ENCODE assay signal across 8 cellular contexts in genomic region chr19:5627395-5627904, GRCh38. TPM values are rescaled to one million over a fixed set of nuclear protein-coding genes. Genes with fewer than 3 reads are reported as not detected.
DNase-seq lines count a peak whose midpoint lies in the region; ATAC-seq and TF ChIP-seq lines count a peak whose summit lies in the region.

No MANE protein-coding gene starts in this region.

- no peaks in the 10 kb centered on the region for H3K27me3 Mint-ChIP-seq in T-cell

- in situ Hi-C loops in GM13976 (cut with MboI; ENCODE audit: low sequenced_read_pairs, unreplicated experiment): no loop called here

- H3K4me1 ChIP-seq in ovary (ENCODE audit: insufficient read depth): peaks cover 24% of the 10 kb centered on the region

- H3K36me3 Mint-ChIP-seq in T-cell: peaks cover 44% of the 10 kb centered on the region

- H3K36me3 ChIP-seq in ovary: no peaks in the 10 kb centered on the region

- ATAC-seq in T-cell (replicated peaks in 1 of 4) (no peak), GM18868 (IDR thresholded peaks at IDR 0.05; ENCODE audit: unreplicated experiment) (no peak), HG03280 (IDR thresholded peaks at IDR 0.05; ENCODE audit: unreplicated experiment) (no peak)

- no peak overlapping the region for H3K27ac ChIP-seq in ovary

- H3K4me1 Mint-ChIP-seq in T-cell: peaks cover 78 to 88% (median 82%) of the 10 kb centered on the region in 3 donors

- intact Hi-C loops in ovary (cut with DNase I): loop anchor here in 2 of 4 donors (5.0 to 10.0 kb wide), 2 partner anchors 50 to 57 kb away; partner anchors contain the start of genes HSD11B1L (in 1 of the 2) and MICOS13 (in 1 of the 2)

- 60 to 66% (median 62%) methylated on average over 6 of the region's 6 CpGs for WGBS in ovary, 3 donors

- H3K27ac Mint-ChIP-seq in T-cell: peak overlapping the region; percentile 74

- DNase-seq in GM13976 (ENCODE audit: low spot score): peak; percentile 73
- DNase-seq in T-cell: peak in 7 of 34 experiments; percentile 5 to 50 (median 18)
- DNase-seq in erythroblast (lab: John Stamatoyannopoulos, UW): peak; percentile 75 to 77
- peak; percentile 27 for DNase-seq in putamen (ENCODE audit: low spot score)
- DNase-seq in effector CD8-positive, alpha-beta T cell (lab: John Stamatoyannopoulos, UW): no peak
- DNase-seq in ovary: no peak

- no peak for TF ChIP-seq CTCF in GM13976 (IDR thresholded peaks at IDR 0.05; ENCODE audit: borderline replicate concordance, control extremely low read depth, extremely low read depth, insufficient read depth, missing control alignments)
- no peak for TF ChIP-seq CTCF in ovary (IDR thresholded peaks at IDR 0.05)

- TF ChIP-seq POLR2A in erythroblast (IDR thresholded peaks at IDR 0.05; ENCODE audit: low read length): no peak
- no peak for TF ChIP-seq POLR2A in ovary (IDR thresholded peaks at IDR 0.05)

- H3K4me3 Mint-ChIP-seq in T-cell: peak overlapping the region in 2 of 3 donors; percentile 33 to 35

- CTCF ChIA-PET in T-cell (lab: Charles Lee): no interaction called here

- no peaks in the 10 kb centered on the region for H3K27me3 ChIP-seq in ovary

- TF ChIP-seq EP300 in ovary (IDR thresholded peaks at IDR 0.05): no peak

- no peaks in the 10 kb centered on the region for H3K9me3 ChIP-seq in ovary

- H3K4me3 ChIP-seq in ovary: no peak overlapping the region

- POLR2A ChIA-PET in T-cell (lab: Charles Lee): no interaction called here

- no peaks in the 10 kb centered on the region for H3K9me3 Mint-ChIP-seq in T-cell

RNA-seq across cellular contexts. Expression of gene SAFB, which starts 4.6 kb away (rescaled TPM):
- total RNA-seq in T-cell (100 to 1,000 TPM; 164 to 203 (median 195) TPM), ovary (100 to 1,000 TPM in 1 of 7 donors, 10 to 100 TPM in 6; 66.9 to 108 (median 88.7) TPM)
- 10 to 100 TPM; 64.1 to 72.5 TPM for polyA plus RNA-seq in ovary

RNA-seq across cellular contexts. Expression of gene SAFB2, which starts 4.9 kb away (rescaled TPM):
- total RNA-seq in T-cell (100 to 1,000 TPM; 222 to 253 (median 237) TPM), ovary (100 to 1,000 TPM in 5 of 7 donors, 10 to 100 TPM in 2; 51.3 to 173 (median 109) TPM)
- 100 to 1,000 TPM in 1 of 2 donors, 10 to 100 TPM in 1; 74.5 to 107 TPM for polyA plus RNA-seq in ovary

RNA-seq across cellular contexts. Expression of gene MICOS13, which starts 52.9 kb away (rescaled TPM):
- total RNA-seq in T-cell (10 to 100 TPM; 29.3 to 64.5 (median 57.0) TPM), ovary (10 to 100 TPM; 25.7 to 48.7 (median 44.2) TPM)
- polyA plus RNA-seq in ovary: 10 to 100 TPM in 1 of 2 donors, 1 to 10 TPM in 1; 5.2 to 47.3 TPM

RNA-seq across cellular contexts. Expression of gene HSD11B1L, which starts 53.4 kb away (rescaled TPM):
- total RNA-seq in T-cell: 1 to 10 TPM; 3.2 to 6.1 (median 4.4) TPM
- 10 to 100 TPM in 2 of 7 donors, 1 to 10 TPM in 5; 3.1 to 20.7 (median 8.5) TPM for total RNA-seq in ovary
- 10 to 100 TPM in 1 of 2 donors, 1 to 10 TPM in 1; 3.5 to 10.6 TPM for polyA plus RNA-seq in ovary

RNA-seq across cellular contexts. Expression of gene TINCR, which starts 59.7 kb away (rescaled TPM):
- total RNA-seq in T-cell: 1 to 10 TPM in 4 of 5 donors, under 1 TPM in 1; 0.66 to 2.7 (median 1.9) TPM
- total RNA-seq in ovary: 1 to 10 TPM in 2 of 7 donors, under 1 TPM in 5; 0.11 to 3.4 (median 0.48) TPM
- under 1 TPM; 0.18 to 0.35 TPM for polyA plus RNA-seq in ovary

Comparison
In these comparisons a context has a peak if more than half of its experiments do, and no peak if none do; other contexts are left out.
1. DNase-seq: peak in GM13976 (single experiment), erythroblast (2 of 2) and putamen (single experiment); none in effector CD8-positive, alpha-beta T cell (single experiment) and ovary (0 of 5).